ENCODE assay signal across 8 cellular contexts in the genomic region with DNA sequence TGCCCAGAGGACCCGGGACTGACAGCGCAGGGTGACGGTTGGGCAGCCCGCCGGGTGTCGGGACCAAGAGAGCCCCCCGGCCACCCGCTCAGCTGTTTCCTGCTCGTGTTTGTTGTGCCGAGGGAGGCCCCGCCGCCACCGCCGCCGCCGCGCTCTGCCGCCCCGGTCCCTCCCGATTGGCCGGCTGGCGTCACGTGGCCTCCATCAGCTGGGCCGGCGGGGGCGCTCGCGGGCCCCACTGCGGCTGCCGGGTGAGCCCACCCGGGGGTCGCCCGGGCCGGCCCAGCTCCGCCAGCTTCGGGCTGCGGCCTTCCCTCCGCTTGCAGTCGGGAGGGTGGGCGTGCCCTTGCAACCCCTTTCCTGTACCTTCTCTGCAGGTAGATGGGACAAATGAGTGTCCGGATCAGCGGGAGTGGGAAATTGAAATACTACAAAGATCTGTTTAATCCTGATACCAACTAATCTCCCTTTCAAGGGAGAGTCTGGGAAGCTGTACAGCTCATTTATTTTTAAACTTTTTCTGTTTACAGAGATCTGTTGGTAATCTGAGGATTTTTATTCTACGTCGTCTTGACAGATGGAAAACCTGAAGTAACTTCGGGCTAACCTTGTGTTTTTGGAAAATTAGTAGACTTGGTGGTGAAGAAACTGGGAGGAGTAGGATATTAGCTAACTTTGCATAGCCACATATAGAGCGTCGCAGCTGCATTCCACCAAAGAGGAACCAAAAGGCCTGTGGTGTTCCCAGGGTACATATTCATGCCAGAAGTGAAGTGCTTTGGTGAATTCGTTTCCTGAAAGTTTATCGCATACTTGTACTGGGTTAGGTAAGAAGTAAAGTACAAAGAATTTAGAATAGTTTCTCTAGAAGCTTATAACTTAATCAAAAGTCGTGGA. TPM values are rescaled to one million over a fixed set of nuclear protein-coding genes. Genes with fewer than 3 reads are reported as not detected.
DNase-seq lines count a peak whose midpoint lies in the region; ATAC-seq and TF ChIP-seq lines count a peak whose summit lies in the region.

No MANE protein-coding gene starts in this region.

- H3K9me3 ChIP-seq in colonic mucosa, result no peaks in the 10 kb centered on the region

- H3K36me3 ChIP-seq in colonic mucosa, result no peaks in the 10 kb centered on the region

- H3K9ac ChIP-seq in colonic mucosa (ENCODE audit: low read depth in 2 of 2, low read length in 2 of 2), result peak overlapping the region; percentile 59 to 100

- ATAC-seq in HG02759 (IDR thresholded peaks at IDR 0.05; ENCODE audit: unreplicated experiment) (peak; percentile 26), left lobe of liver (peak; percentile 55), GM19328 (IDR thresholded peaks at IDR 0.05; ENCODE audit: unreplicated experiment) (no peak)

- peak; percentile 77 for DNase-seq in GM12865 (ENCODE audit: low read depth)
- DNase-seq in NCI-H2171 treated with DMSO at 0.1 percent for 48 hours (lab: John Stamatoyannopoulos, UW), result peak; percentile 58
- peak; percentile 83 for DNase-seq in activated CD4-positive, alpha-beta T cell treated with anti-CD3 and anti-CD28 coated beads for 48 hours
- peak; percentile 80 for DNase-seq in colonic mucosa
- peak; percentile 83 for DNase-seq in left lobe of liver (ENCODE audit: low spot score)
- DNase-seq in stimulated activated CD4-positive, alpha-beta T cell treated with anti-CD3 and anti-CD28 coated beads, Interleukin-2, amount 100 ng/mL, for 4 hours (ENCODE audit: low read depth), result peak; percentile 64

- peak overlapping the region; percentile 98 for H3K27ac ChIP-seq in colonic mucosa

- H3K4me3 ChIP-seq in GM12865 (ENCODE audit: low read depth, low read length), result peak overlapping the region; percentile 67
- H3K4me3 ChIP-seq in colonic mucosa, result peak overlapping the region; percentile 78

- intact Hi-C loops in colonic mucosa (cut with DNase I), result no loop called here

- H3K4me1 ChIP-seq in colonic mucosa, result peaks cover 10% of the 10 kb centered on the region

- TF ChIP-seq CTCF in GM12865 (IDR thresholded peaks at IDR 0.05; ENCODE audit: insufficient read depth, low read depth, low read length, missing control alignments) (peak; percentile 48), colonic mucosa (IDR thresholded peaks at IDR 0.05) (peak; percentile 29)

- H3K27me3 ChIP-seq in colonic mucosa, result no peaks in the 10 kb centered on the region

RNA-seq across cellular contexts. Expression of a gene that starts 1.2 kb away (rescaled TPM):
- total RNA-seq in colonic mucosa, result 10 to 100 TPM; 26.7 to 78.7 TPM
- 33.5 TPM for total RNA-seq in left lobe of liver
